1 cellular context compared by ENCODE assay signal in genomic region chrX:71111141-71111843, GRCh38.
A peak's percentile ranks its signal among the peaks of the same experiment; 100 is the strongest.
TF ChIP-seq lines count a peak whose summit lies in the region.

Gene IL2RG, minus strand, starts transcription at chrX:71111577. Its CDS starts 38 bp downstream, at chrX:71111539.

TF ChIP-seq in GM12878, 131 proteins besides CTCF, POLR2A, EP300 and RAD21 (continued from another document and continues in another):
- TF ChIP-seq, protein P1, sequence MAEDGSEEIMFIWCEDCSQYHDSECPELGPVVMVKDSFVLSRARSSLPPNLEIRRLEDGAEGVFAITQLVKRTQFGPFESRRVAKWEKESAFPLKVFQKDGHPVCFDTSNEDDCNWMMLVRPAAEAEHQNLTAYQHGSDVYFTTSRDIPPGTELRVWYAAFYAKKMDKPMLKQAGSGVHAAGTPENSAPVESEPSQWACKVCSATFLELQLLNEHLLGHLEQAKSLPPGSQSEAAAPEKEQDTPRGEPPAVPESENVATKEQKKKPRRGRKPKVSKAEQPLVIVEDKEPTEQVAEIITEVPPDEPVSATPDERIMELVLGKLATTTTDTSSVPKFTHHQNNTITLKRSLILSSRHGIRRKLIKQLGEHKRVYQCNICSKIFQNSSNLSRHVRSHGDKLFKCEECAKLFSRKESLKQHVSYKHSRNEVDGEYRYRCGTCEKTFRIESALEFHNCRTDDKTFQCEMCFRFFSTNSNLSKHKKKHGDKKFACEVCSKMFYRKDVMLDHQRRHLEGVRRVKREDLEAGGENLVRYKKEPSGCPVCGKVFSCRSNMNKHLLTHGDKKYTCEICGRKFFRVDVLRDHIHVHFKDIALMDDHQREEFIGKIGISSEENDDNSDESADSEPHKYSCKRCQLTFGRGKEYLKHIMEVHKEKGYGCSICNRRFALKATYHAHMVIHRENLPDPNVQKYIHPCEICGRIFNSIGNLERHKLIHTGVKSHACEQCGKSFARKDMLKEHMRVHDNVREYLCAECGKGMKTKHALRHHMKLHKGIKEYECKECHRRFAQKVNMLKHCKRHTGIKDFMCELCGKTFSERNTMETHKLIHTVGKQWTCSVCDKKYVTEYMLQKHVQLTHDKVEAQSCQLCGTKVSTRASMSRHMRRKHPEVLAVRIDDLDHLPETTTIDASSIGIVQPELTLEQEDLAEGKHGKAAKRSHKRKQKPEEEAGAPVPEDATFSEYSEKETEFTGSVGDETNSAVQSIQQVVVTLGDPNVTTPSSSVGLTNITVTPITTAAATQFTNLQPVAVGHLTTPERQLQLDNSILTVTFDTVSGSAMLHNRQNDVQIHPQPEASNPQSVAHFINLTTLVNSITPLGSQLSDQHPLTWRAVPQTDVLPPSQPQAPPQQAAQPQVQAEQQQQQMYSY (CRISPR knock-in tag; IDR thresholded peaks at IDR 0.05): no peak
- peak; percentile 77 for TF ChIP-seq SMAD5 (IDR thresholded peaks at IDR 0.05; ENCODE audit: low read depth)
- TF ChIP-seq, protein P2, sequence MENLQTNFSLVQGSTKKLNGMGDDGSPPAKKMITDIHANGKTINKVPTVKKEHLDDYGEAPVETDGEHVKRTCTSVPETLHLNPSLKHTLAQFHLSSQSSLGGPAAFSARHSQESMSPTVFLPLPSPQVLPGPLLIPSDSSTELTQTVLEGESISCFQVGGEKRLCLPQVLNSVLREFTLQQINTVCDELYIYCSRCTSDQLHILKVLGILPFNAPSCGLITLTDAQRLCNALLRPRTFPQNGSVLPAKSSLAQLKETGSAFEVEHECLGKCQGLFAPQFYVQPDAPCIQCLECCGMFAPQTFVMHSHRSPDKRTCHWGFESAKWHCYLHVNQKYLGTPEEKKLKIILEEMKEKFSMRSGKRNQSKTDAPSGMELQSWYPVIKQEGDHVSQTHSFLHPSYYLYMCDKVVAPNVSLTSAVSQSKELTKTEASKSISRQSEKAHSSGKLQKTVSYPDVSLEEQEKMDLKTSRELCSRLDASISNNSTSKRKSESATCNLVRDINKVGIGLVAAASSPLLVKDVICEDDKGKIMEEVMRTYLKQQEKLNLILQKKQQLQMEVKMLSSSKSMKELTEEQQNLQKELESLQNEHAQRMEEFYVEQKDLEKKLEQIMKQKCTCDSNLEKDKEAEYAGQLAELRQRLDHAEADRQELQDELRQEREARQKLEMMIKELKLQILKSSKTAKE (IDR thresholded peaks at IDR 0.05; ENCODE audit: low read depth, poor library complexity, severe bottlenecking): no peak
- peak; percentile 62 for TF ChIP-seq RUNX3 (IDR thresholded peaks at IDR 0.05; ENCODE audit: low read length)
- TF ChIP-seq ATF7 (IDR thresholded peaks at IDR 0.05; ENCODE audit: low read depth): peak; percentile 78
- TF ChIP-seq ZSCAN29 (IDR thresholded peaks at IDR 0.05): no peak
- TF ChIP-seq JUNB (IDR thresholded peaks at IDR 0.05): no peak
- TF ChIP-seq CBX5 (IDR thresholded peaks at IDR 0.05; ENCODE audit: low read depth): no peak
- no peak for TF ChIP-seq MEF2A (IDR thresholded peaks at IDR 0.05; ENCODE audit: insufficient read depth, low read depth, low read length)
- TF ChIP-seq SMARCA5 (IDR thresholded peaks at IDR 0.05): no peak
- no peak for TF ChIP-seq SREBF2 (IDR thresholded peaks at IDR 0.05; ENCODE audit: low read length)
- TF ChIP-seq E2F4 (IDR thresholded peaks at IDR 0.05; ENCODE audit: low read depth, low read length): no peak
- TF ChIP-seq MEF2B (IDR thresholded peaks at IDR 0.05; ENCODE audit: partially characterized antibody, poor library complexity, severe bottlenecking): no peak
- no peak for TF ChIP-seq JUND (IDR thresholded peaks at IDR 0.05; ENCODE audit: low read depth, low read length)
- TF ChIP-seq ZNF384 (IDR thresholded peaks at IDR 0.05; ENCODE audit: borderline replicate concordance, low read depth, low read length): no peak
- no peak for TF ChIP-seq ASH2L (IDR thresholded peaks at IDR 0.05; ENCODE audit: borderline replicate concordance, low read depth)
- TF ChIP-seq ZBED1 (IDR thresholded peaks at IDR 0.05; ENCODE audit: borderline replicate concordance): peak; percentile 48; the same call in 1 of the 2 replicates
- peak; percentile 96 for TF ChIP-seq POLR2AphosphoS2 (IDR thresholded peaks at IDR 0.05; ENCODE audit: low read depth, low read length)
- TF ChIP-seq ESRRA (IDR thresholded peaks at IDR 0.05; ENCODE audit: low read length): no peak
- no peak; the same call in 1 of the 2 replicates for TF ChIP-seq STAT3 (IDR thresholded peaks at IDR 0.05; ENCODE audit: low read depth, low read length)
- 0 out of 2 replicates have a peak, but pooled peaks have one; percentile 29 for TF ChIP-seq SIN3A (IDR thresholded peaks at IDR 0.05; ENCODE audit: low read depth, low read length)
- no peak for TF ChIP-seq HDAC2 (IDR thresholded peaks at IDR 0.05)
- TF ChIP-seq ETV6 (conservative IDR thresholded peaks at IDR 0.05 in 1 of 2, IDR thresholded peaks at IDR 0.05 in 1 of 2; ENCODE audit: borderline replicate concordance in 1 of 2, low read depth in 1 of 2): no peak
- TF ChIP-seq SMAD1 (IDR thresholded peaks at IDR 0.05; ENCODE audit: low read depth, partially characterized antibody): peak; percentile 88
- no peak for TF ChIP-seq NR2C1 (IDR thresholded peaks at IDR 0.05)
- TF ChIP-seq NFYA (IDR thresholded peaks at IDR 0.05; ENCODE audit: borderline replicate concordance, low read depth, low read length): no peak
- TF ChIP-seq ZNF217 (IDR thresholded peaks at IDR 0.05): no peak
- TF ChIP-seq BCL11A (IDR thresholded peaks at IDR 0.05; ENCODE audit: low read depth, low read length): 0 out of 2 replicates have a peak, but pooled peaks have one; percentile 29
- TF ChIP-seq EGR1 (IDR thresholded peaks at IDR 0.05; ENCODE audit: borderline replicate concordance in 1 of 2, low read depth in 2 of 2, low read length in 2 of 2): peak in 1 of 2 experiments; percentile 91; a peak in 2 of 3 replicates
- TF ChIP-seq ZNF207 (IDR thresholded peaks at IDR 0.05; ENCODE audit: borderline replicate concordance): no peak
- TF ChIP-seq CHD4 (IDR thresholded peaks at IDR 0.05): no peak
- TF ChIP-seq SREBF1 (IDR thresholded peaks at IDR 0.05; ENCODE audit: low read length): no peak
- TF ChIP-seq, protein P3, sequence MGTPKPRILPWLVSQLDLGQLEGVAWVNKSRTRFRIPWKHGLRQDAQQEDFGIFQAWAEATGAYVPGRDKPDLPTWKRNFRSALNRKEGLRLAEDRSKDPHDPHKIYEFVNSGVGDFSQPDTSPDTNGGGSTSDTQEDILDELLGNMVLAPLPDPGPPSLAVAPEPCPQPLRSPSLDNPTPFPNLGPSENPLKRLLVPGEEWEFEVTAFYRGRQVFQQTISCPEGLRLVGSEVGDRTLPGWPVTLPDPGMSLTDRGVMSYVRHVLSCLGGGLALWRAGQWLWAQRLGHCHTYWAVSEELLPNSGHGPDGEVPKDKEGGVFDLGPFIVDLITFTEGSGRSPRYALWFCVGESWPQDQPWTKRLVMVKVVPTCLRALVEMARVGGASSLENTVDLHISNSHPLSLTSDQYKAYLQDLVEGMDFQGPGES (IDR thresholded peaks at IDR 0.05): no peak
- no peak for TF ChIP-seq EZH2 (IDR thresholded peaks at IDR 0.05; ENCODE audit: borderline replicate concordance, control insufficient read depth, low read depth, low read length)
- TF ChIP-seq NR2C2 (IDR thresholded peaks at IDR 0.05; ENCODE audit: borderline replicate concordance, control insufficient read depth, insufficient read length, low read depth): no peak
- no peak for TF ChIP-seq FOS (IDR thresholded peaks at IDR 0.05; ENCODE audit: borderline replicate concordance, extremely low read depth, insufficient read length)
- TF ChIP-seq, protein P4, sequence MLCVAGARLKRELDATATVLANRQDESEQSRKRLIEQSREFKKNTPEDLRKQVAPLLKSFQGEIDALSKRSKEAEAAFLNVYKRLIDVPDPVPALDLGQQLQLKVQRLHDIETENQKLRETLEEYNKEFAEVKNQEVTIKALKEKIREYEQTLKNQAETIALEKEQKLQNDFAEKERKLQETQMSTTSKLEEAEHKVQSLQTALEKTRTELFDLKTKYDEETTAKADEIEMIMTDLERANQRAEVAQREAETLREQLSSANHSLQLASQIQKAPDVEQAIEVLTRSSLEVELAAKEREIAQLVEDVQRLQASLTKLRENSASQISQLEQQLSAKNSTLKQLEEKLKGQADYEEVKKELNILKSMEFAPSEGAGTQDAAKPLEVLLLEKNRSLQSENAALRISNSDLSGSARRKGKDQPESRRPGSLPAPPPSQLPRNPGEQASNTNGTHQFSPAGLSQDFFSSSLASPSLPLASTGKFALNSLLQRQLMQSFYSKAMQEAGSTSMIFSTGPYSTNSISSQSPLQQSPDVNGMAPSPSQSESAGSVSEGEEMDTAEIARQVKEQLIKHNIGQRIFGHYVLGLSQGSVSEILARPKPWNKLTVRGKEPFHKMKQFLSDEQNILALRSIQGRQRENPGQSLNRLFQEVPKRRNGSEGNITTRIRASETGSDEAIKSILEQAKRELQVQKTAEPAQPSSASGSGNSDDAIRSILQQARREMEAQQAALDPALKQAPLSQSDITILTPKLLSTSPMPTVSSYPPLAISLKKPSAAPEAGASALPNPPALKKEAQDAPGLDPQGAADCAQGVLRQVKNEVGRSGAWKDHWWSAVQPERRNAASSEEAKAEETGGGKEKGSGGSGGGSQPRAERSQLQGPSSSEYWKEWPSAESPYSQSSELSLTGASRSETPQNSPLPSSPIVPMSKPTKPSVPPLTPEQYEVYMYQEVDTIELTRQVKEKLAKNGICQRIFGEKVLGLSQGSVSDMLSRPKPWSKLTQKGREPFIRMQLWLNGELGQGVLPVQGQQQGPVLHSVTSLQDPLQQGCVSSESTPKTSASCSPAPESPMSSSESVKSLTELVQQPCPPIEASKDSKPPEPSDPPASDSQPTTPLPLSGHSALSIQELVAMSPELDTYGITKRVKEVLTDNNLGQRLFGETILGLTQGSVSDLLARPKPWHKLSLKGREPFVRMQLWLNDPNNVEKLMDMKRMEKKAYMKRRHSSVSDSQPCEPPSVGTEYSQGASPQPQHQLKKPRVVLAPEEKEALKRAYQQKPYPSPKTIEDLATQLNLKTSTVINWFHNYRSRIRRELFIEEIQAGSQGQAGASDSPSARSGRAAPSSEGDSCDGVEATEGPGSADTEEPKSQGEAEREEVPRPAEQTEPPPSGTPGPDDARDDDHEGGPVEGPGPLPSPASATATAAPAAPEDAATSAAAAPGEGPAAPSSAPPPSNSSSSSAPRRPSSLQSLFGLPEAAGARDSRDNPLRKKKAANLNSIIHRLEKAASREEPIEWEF (IDR thresholded peaks at IDR 0.05; ENCODE audit: insufficient replicate concordance, low read depth, low read length): no peak
- TF ChIP-seq PAX8 (IDR thresholded peaks at IDR 0.05): no peak
- TF ChIP-seq STAT1 (conservative IDR thresholded peaks at IDR 0.05): no peak
- no peak for TF ChIP-seq CEBPB (IDR thresholded peaks at IDR 0.05; ENCODE audit: borderline replicate concordance in 1 of 2, low read depth in 2 of 2, low read length in 2 of 2)
- no peak for TF ChIP-seq MYB (IDR thresholded peaks at IDR 0.05; ENCODE audit: borderline replicate concordance, low read depth, low read length)
- peak; percentile 87; the same call in 1 of the 2 replicates for TF ChIP-seq CREM (IDR thresholded peaks at IDR 0.05; ENCODE audit: low read depth)
- peak; percentile 55; the same call in 1 of the 2 replicates for TF ChIP-seq GABPA (IDR thresholded peaks at IDR 0.05; ENCODE audit: low read depth)
- peak; percentile 92 for TF ChIP-seq CREB1 (IDR thresholded peaks at IDR 0.05; ENCODE audit: low read depth)
- no peak for TF ChIP-seq SUZ12 (IDR thresholded peaks at IDR 0.05; ENCODE audit: unreplicated experiment)
- TF ChIP-seq MXI1 (IDR thresholded peaks at IDR 0.05; ENCODE audit: low read depth, low read length): peak; percentile 56; the same call in 1 of the 2 replicates
- TF ChIP-seq CHD2 (IDR thresholded peaks at IDR 0.05; ENCODE audit: borderline replicate concordance, low read depth, low read length): no peak
- peak; percentile 18; the same call in 1 of the 2 replicates for TF ChIP-seq TCF3 (IDR thresholded peaks at IDR 0.05; ENCODE audit: borderline replicate concordance, insufficient read depth, low read depth, low read length)
- TF ChIP-seq KAT2A (conservative IDR thresholded peaks at IDR 0.05; ENCODE audit: control insufficient read depth, low read depth, low read length): no peak
- peak; percentile 4; the same call in 1 of the 2 replicates for TF ChIP-seq SMC3 (IDR thresholded peaks at IDR 0.05; ENCODE audit: borderline replicate concordance, low read length)
- no peak for TF ChIP-seq ATF3 (IDR thresholded peaks at IDR 0.05; ENCODE audit: borderline replicate concordance, extremely low read depth, low read depth, low read length)
- peak; percentile 97 for TF ChIP-seq POLR2AphosphoS5 (IDR thresholded peaks at IDR 0.05; ENCODE audit: low read length)
- no peak for TF ChIP-seq MYC (IDR thresholded peaks at IDR 0.05; ENCODE audit: insufficient read depth, insufficient read length, insufficient replicate concordance, low read length, severe bottlenecking)
- peak; percentile 45; the same call in 1 of the 2 replicates for TF ChIP-seq HDGF (IDR thresholded peaks at IDR 0.05)
- peak; percentile 72; the same call in 1 of the 2 replicates for TF ChIP-seq IKZF1 (conservative IDR thresholded peaks at IDR 0.05)
- no peak for TF ChIP-seq TARDBP (IDR thresholded peaks at IDR 0.05; ENCODE audit: borderline replicate concordance)
- TF ChIP-seq TCF12 (IDR thresholded peaks at IDR 0.05; ENCODE audit: low read depth, low read length): no peak
- TF ChIP-seq, protein P5, sequence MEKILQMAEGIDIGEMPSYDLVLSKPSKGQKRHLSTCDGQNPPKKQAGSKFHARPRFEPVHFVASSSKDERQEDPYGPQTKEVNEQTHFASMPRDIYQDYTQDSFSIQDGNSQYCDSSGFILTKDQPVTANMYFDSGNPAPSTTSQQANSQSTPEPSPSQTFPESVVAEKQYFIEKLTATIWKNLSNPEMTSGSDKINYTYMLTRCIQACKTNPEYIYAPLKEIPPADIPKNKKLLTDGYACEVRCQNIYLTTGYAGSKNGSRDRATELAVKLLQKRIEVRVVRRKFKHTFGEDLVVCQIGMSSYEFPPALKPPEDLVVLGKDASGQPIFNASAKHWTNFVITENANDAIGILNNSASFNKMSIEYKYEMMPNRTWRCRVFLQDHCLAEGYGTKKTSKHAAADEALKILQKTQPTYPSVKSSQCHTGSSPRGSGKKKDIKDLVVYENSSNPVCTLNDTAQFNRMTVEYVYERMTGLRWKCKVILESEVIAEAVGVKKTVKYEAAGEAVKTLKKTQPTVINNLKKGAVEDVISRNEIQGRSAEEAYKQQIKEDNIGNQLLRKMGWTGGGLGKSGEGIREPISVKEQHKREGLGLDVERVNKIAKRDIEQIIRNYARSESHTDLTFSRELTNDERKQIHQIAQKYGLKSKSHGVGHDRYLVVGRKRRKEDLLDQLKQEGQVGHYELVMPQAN (conservative IDR thresholded peaks at IDR 0.05): no peak
- TF ChIP-seq EED (IDR thresholded peaks at IDR 0.05; ENCODE audit: low read depth): no peak
- peak; percentile 74; the same call in 2 of the 3 replicates for TF ChIP-seq POU2F2 (IDR thresholded peaks at IDR 0.05; ENCODE audit: borderline replicate concordance, low read depth, low read length)
